In the genomic region with DNA sequence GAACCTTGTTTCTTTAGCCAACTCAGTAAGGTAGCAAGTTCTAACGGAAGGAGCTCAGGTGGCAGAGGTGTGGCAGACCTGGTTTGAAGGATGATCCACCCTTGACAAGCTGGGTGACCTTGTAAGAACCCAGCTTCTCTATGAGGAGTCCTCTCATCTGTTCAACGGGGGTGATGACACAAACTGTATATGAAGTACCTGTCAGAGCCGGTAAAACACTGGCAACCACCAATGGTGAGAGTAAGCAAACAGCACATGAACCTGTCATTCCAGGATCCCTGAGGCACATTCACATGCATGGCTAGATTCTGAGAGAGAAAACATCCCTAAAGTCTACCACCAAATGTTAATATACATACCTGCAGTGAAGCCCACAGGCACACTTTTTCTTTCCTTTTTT, we compare ENCODE assay signal across 1 cellular context.
TF ChIP-seq lines count a peak whose summit lies in the region.

No MANE protein-coding gene starts in this region.

TF ChIP-seq in HEK293, 187 proteins besides CTCF, POLR2A, EP300 and RAD21:
- TF ChIP-seq, protein P1, sequence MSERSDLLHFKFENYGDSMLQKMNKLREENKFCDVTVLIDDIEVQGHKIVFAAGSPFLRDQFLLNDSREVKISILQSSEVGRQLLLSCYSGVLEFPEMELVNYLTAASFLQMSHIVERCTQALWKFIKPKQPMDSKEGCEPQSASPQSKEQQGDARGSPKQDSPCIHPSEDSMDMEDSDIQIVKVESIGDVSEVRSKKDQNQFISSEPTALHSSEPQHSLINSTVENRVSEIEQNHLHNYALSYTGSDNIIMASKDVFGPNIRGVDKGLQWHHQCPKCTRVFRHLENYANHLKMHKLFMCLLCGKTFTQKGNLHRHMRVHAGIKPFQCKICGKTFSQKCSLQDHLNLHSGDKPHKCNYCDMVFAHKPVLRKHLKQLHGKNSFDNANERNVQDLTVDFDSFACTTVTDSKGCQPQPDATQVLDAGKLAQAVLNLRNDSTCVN (tag by site-specific recombination; optimal IDR thresholded peaks at IDR 0.05), result no peak
- peak; percentile 24; the same call in 1 of the 2 replicates for TF ChIP-seq SCRT2 (tag by site-specific recombination; IDR thresholded peaks at IDR 0.05)
